1 cellular context compared by ENCODE assay signal in the genomic region with DNA sequence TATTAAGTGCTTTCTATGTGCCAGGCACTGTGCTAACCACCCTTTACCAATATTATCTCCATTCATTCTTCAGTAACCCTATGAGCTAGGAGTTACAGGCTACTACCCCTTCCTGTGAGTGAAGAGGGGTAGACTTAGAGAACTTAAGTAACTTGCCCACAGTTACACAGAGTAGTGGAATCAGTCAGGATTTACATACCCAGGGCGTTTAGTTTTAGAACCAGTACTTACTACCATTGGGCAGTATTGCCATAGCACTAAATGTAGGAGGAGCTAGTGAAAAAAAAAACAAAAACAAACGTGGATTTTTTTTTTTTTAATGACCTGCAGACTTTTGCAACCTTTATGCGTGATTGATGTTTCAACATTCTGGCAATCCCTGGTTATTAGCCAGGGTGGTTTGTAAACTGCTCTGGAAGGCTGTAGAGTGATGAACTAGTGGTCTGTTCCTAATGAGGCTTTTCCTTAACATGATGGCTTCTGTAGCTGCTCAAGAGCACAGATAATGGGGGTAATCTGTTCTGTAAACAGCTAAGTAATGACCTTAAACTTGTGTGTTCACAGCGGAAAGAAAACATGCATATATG.
TF ChIP-seq lines count a peak whose summit lies in the region.

No MANE protein-coding gene starts in this region.

TF ChIP-seq in H1, 55 proteins besides CTCF, POLR2A, EP300 and RAD21:
- TF ChIP-seq RNF2 (IDR thresholded peaks at IDR 0.05; ENCODE audit: borderline replicate concordance, low read depth, low read length, missing control alignments, poor library complexity, severe bottlenecking) (no peak), CREB1 (IDR thresholded peaks at IDR 0.05) (no peak)
